12 cellular contexts compared by ENCODE assay signal in genomic region chr2:11773747-11774536, GRCh38. TPM values are rescaled to one million over a fixed set of nuclear protein-coding genes. Genes with fewer than 3 reads are reported as not detected.
DNase-seq lines count a peak whose midpoint lies in the region; ATAC-seq and TF ChIP-seq lines count a peak whose summit lies in the region.
"Had no signal": no experiment of that assay in that cellular context is flagged by ENCODE, and none has a peak within 500 bp of the region (broad histone marks: within the 10 kb centered on the region; RNA-seq: fewer than 3 reads in every experiment).

No MANE protein-coding gene starts in this region.

- TF ChIP-seq POLR2A in stomach (IDR thresholded peaks at IDR 0.05): no peak

- H3K79me2 ChIP-seq in MM.1S (ENCODE audit: low read length): peaks cover 88% of the 10 kb centered on the region

- H3K9ac ChIP-seq in MM.1S (ENCODE audit: low read length): no peak overlapping the region

- WGBS in stomach, 5 donors: 73 to 79% (median 74%) methylated on average over 7 of the region's 7 CpGs

- no peak for TF ChIP-seq CTCF in MM.1S (IDR thresholded peaks at IDR 0.05; ENCODE audit: low read length)
- TF ChIP-seq CTCF in stomach (IDR thresholded peaks at IDR 0.05): no peak
- TF ChIP-seq CTCF in CD14-positive monocyte (IDR thresholded peaks at IDR 0.05): no peak

- H3K4me1 ChIP-seq in MM.1S (ENCODE audit: low read length): peaks cover 49% of the 10 kb centered on the region
- H3K4me1 ChIP-seq in stomach: peaks cover 4 to 32% (median 17%) of the 10 kb centered on the region in 4 donors

- H3K9me3 ChIP-seq in MM.1S (replicated peaks; ENCODE audit: insufficient read depth, low read length) (no peaks in the 10 kb centered on the region), stomach (no peaks in the 10 kb centered on the region)
- H3K9me3 ChIP-seq: tibial artery had no signal

- TF ChIP-seq EP300 in stomach (IDR thresholded peaks at IDR 0.05): no peak

- H3K4me3 ChIP-seq in MM.1S (ENCODE audit: low read length): no peak overlapping the region
- H3K4me3 ChIP-seq in stomach: no peak overlapping the region
- H3K4me3 ChIP-seq: lung, tibial artery had no signal

- H3K4me2 ChIP-seq in MM.1S (ENCODE audit: low read depth, low read length): peak overlapping the region; percentile 63; the same call in 1 of the 2 replicates

- H3K27me3 Mint-ChIP-seq in activated naive CD8-positive, alpha-beta T cell treated with anti-CD3 and anti-CD28 coated beads, Interleukin-2, amount 50 U/mL, for 24 hours: no peaks in the 10 kb centered on the region
- H3K27me3 Mint-ChIP-seq in stimulated activated memory B cell treated with anti-CD40 and anti-IgM and Interleukin-4, amounts not matched to agents 10 μg/mL and 1 μg/mL and 100 μg/mL, for 72 hours: no peaks in the 10 kb centered on the region
- H3K27me3 Mint-ChIP-seq in CD14-positive monocyte (ENCODE audit: low read depth in 3 of 3): no peaks in the 10 kb centered on the region

- ATAC-seq in activated naive CD8-positive, alpha-beta T cell treated with anti-CD3 and anti-CD28 coated beads, Interleukin-2, amount 50 U/mL, for 24 hours: no peak
- ATAC-seq in stimulated activated memory B cell treated with anti-CD40 and anti-IgM and Interleukin-4, amounts not matched to agents 10 μg/mL and 1 μg/mL and 100 μg/mL, for 72 hours: no peak

- peaks cover 4% of the 10 kb centered on the region; the same call in 1 of the 2 replicates for H4K20me1 ChIP-seq in MM.1S (ENCODE audit: insufficient read depth, low read length)

- DNase-seq in activated effector memory CD4-positive, alpha-beta T cell treated with anti-CD3 and anti-CD28 coated beads, Interleukin-2, amount 50 U/mL, for 16 hours: peak; percentile 14
- no peak for DNase-seq in activated effector memory CD4-positive, alpha-beta T cell treated with Interleukin-2 at 50 U/mL for 16 hours
- no peak for DNase-seq in MM.1S
- no peak for DNase-seq in activated naive CD8-positive, alpha-beta T cell treated with anti-CD3 and anti-CD28 coated beads, Interleukin-2, amount 50 U/mL, for 24 hours
- no peak for DNase-seq in stomach
- DNase-seq in SW480 (ENCODE audit: low spot score): no peak
- no peak for DNase-seq in CD14-positive monocyte (ENCODE audit: low spot score)
- DNase-seq: NCI-H2107, tibial artery had no signal

- H3F3A ChIP-seq in MM.1S (ENCODE audit: insufficient read depth, low read length): peaks cover 58% of the 10 kb centered on the region

- H3K9me2 ChIP-seq in MM.1S (replicated peaks; ENCODE audit: insufficient read depth, low read length): no peaks in the 10 kb centered on the region

- peaks cover 46% of the 10 kb centered on the region for H3K36me3 Mint-ChIP-seq in activated naive CD8-positive, alpha-beta T cell treated with anti-CD3 and anti-CD28 coated beads, Interleukin-2, amount 50 U/mL, for 24 hours (ENCODE audit: low read depth)
- peaks cover 61% of the 10 kb centered on the region for H3K36me3 Mint-ChIP-seq in stimulated activated memory B cell treated with anti-CD40 and anti-IgM and Interleukin-4, amounts not matched to agents 10 μg/mL and 1 μg/mL and 100 μg/mL, for 72 hours
- peaks cover 67 to 68% of the 10 kb centered on the region in 2 donors for H3K36me3 Mint-ChIP-seq in CD14-positive monocyte

- H3K36me3 ChIP-seq in MM.1S (replicated peaks; ENCODE audit: insufficient read depth, low read length): peaks cover 37% of the 10 kb centered on the region
- H3K36me3 ChIP-seq in stomach: peaks cover 20 to 81% (median 56%) of the 10 kb centered on the region in 4 donors

- no peaks in the 10 kb centered on the region for H3K27me3 ChIP-seq in MM.1S (replicated peaks; ENCODE audit: insufficient read depth, low read length)
- no peaks in the 10 kb centered on the region for H3K27me3 ChIP-seq in stomach
- H3K27me3 ChIP-seq: tibial artery had no signal

- H3K27ac ChIP-seq in MM.1S (ENCODE audit: low read length): peak overlapping the region; percentile 65; the same call in 1 of the 2 replicates
- H3K27ac ChIP-seq in stomach: no peak overlapping the region
- H3K27ac ChIP-seq: tibial artery had no signal

- H2AFZ ChIP-seq in MM.1S (ENCODE audit: low read length): no peak overlapping the region

- peaks cover 49% of the 10 kb centered on the region for H3K4me1 Mint-ChIP-seq in activated naive CD8-positive, alpha-beta T cell treated with anti-CD3 and anti-CD28 coated beads, Interleukin-2, amount 50 U/mL, for 24 hours
- H3K4me1 Mint-ChIP-seq in stimulated activated memory B cell treated with anti-CD40 and anti-IgM and Interleukin-4, amounts not matched to agents 10 μg/mL and 1 μg/mL and 100 μg/mL, for 72 hours: peaks cover 32% of the 10 kb centered on the region
- H3K4me1 Mint-ChIP-seq in CD14-positive monocyte: peaks cover 18% of the 10 kb centered on the region

- H3K27ac Mint-ChIP-seq in activated naive CD8-positive, alpha-beta T cell treated with anti-CD3 and anti-CD28 coated beads, Interleukin-2, amount 50 U/mL, for 24 hours: peak overlapping the region; percentile 84
- peak overlapping the region; percentile 71 for H3K27ac Mint-ChIP-seq in stimulated activated memory B cell treated with anti-CD40 and anti-IgM and Interleukin-4, amounts not matched to agents 10 μg/mL and 1 μg/mL and 100 μg/mL, for 72 hours
- H3K27ac Mint-ChIP-seq in CD14-positive monocyte: peak overlapping the region in 1 of 7 donors; percentile 7

- no peaks in the 10 kb centered on the region for H3K9me3 Mint-ChIP-seq in activated naive CD8-positive, alpha-beta T cell treated with anti-CD3 and anti-CD28 coated beads, Interleukin-2, amount 50 U/mL, for 24 hours
- H3K9me3 Mint-ChIP-seq in stimulated activated memory B cell treated with anti-CD40 and anti-IgM and Interleukin-4, amounts not matched to agents 10 μg/mL and 1 μg/mL and 100 μg/mL, for 72 hours: no peaks in the 10 kb centered on the region
- H3K9me3 Mint-ChIP-seq in CD14-positive monocyte: no peaks in the 10 kb centered on the region
- H3K9me3 Mint-ChIP-seq: neural crest cell had no signal

- H3K4me3 Mint-ChIP-seq in activated naive CD8-positive, alpha-beta T cell treated with anti-CD3 and anti-CD28 coated beads, Interleukin-2, amount 50 U/mL, for 24 hours: no peak overlapping the region
- H3K4me3 Mint-ChIP-seq in stimulated activated memory B cell treated with anti-CD40 and anti-IgM and Interleukin-4, amounts not matched to agents 10 μg/mL and 1 μg/mL and 100 μg/mL, for 72 hours: no peak overlapping the region
- H3K4me3 Mint-ChIP-seq in CD14-positive monocyte: no peak overlapping the region
- H3K4me3 Mint-ChIP-seq: neural crest cell had no signal

- intact Hi-C loops in stomach (cut with DNase I; ENCODE audit: low total_unique reads) (no loop called here), CD14-positive monocyte (cut with micrococcal nuclease) (no loop called here)

RNA-seq across cellular contexts. Expression of gene LPIN1, which starts 27.5 kb away (rescaled TPM):
- 100 to 1,000 TPM in 1 of 5 donors, 10 to 100 TPM in 4; 11.0 to 152 (median 25.0) TPM for total RNA-seq in stomach
- polyA plus RNA-seq in stomach (10 to 100 TPM in 2 of 3 donors, 1 to 10 TPM in 1; 7.3 to 19.3 (median 15.1) TPM), CD14-positive monocyte (1 to 10 TPM; 1.8 to 2.7 TPM)
